ENCODE assay signal across 32 cellular contexts in the genomic region with DNA sequence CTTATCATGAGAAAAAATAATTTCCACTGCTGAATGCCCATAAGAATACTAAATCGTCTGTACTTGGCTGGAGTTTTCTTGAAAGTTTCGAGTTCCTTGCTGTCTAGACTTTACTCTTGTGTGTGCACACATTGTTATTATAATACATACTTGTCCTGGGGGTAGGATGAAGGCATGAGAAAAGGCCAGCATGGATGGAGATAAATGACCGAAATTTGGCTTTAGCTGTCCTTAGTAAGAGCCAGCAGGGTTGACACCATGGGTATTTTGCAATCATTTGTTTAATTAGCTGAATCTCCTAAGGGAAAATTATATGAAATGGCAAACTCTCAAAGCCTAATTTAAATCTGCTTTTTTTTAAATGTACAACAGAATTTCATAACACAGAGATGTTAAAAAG.
"Had no signal": no experiment of that assay in that cellular context is flagged by ENCODE, and none has a peak within 500 bp of the region (broad histone marks: within the 10 kb centered on the region; RNA-seq: fewer than 3 reads in every experiment).

No MANE protein-coding gene starts in this region.

- H3K27me3 Mint-ChIP-seq: activated CD4-positive, alpha-beta memory T cell treated with anti-CD3 and anti-CD28 coated beads for 36 hours; activated CD4-positive, alpha-beta T cell treated with anti-CD3 and anti-CD28 coated beads for 36 hours; activated CD4-positive, alpha-beta T cell treated with anti-CD3 and anti-CD28 coated beads, Interleukin-2, amount 10 ng/mL, durations not matched to agents 24 days and 14 days; activated CD8-positive, alpha-beta memory T cell treated with anti-CD3 and anti-CD28 coated beads, Interleukin-2, amount 10 ng/mL, durations not matched to agents 7 days and 5 days; activated naive CD4-positive, alpha-beta T cell treated with anti-CD3 and anti-CD28 coated beads, Interleukin-2, amount 50 U/mL, for 24 hours; activated naive CD8-positive, alpha-beta T cell treated with anti-CD3 and anti-CD28 coated beads for 36 hours; activated naive CD8-positive, alpha-beta T cell treated with anti-CD3 and anti-CD28 coated beads, Interleukin-2, amount 50 U/mL, for 24 hours; central memory CD8-positive, alpha-beta T cell had no signal

- H3K4me3 ChIP-seq: ascending aorta, esophagus squamous epithelium, heart left ventricle had no signal

- H3K27ac Mint-ChIP-seq: activated CD4-positive, alpha-beta memory T cell treated with anti-CD3 and anti-CD28 coated beads for 36 hours; activated CD4-positive, alpha-beta T cell treated with anti-CD3 and anti-CD28 coated beads for 36 hours; activated CD4-positive, alpha-beta T cell treated with anti-CD3 and anti-CD28 coated beads, Interleukin-2, amount 10 ng/mL, durations not matched to agents 24 days and 14 days; activated CD8-positive, alpha-beta memory T cell treated with anti-CD3 and anti-CD28 coated beads, Interleukin-2, amount 10 ng/mL, durations not matched to agents 7 days and 5 days; activated CD8-positive, alpha-beta T cell treated with anti-CD3 and anti-CD28 coated beads, Interleukin-2, amount 10 ng/mL, durations not matched to agents 7 days and 5 days; activated naive CD4-positive, alpha-beta T cell treated with anti-CD3 and anti-CD28 coated beads for 36 hours; activated naive CD4-positive, alpha-beta T cell treated with anti-CD3 and anti-CD28 coated beads, Interleukin-2, amount 50 U/mL, for 24 hours; activated naive CD8-positive, alpha-beta T cell treated with anti-CD3 and anti-CD28 coated beads for 36 hours; activated naive CD8-positive, alpha-beta T cell treated with anti-CD3 and anti-CD28 coated beads, Interleukin-2, amount 50 U/mL, for 24 hours; activated T-helper 1 cell treated with anti-CD3 and anti-CD28 coated beads, Interleukin-12 subunit alpha, Interleukin-12 subunit beta, Interleukin-2, Interleukin-4 antibody, amounts not matched to agents 30 ng/mL and 10 ng/mL and 1 ng/mL, durations not matched to agents 14 hours and 24 hours and 36 hours; activated T-helper 2 cell treated with anti-CD3 and anti-CD28 coated beads, Interferon-gamma antibody, Interleukin-2, Interleukin-4, amounts not matched to agents 10 μg/mL and 5 μg/mL and 100 μg/mL, durations not matched to agents 14 hours and 24 hours and 36 hours had no signal

- H3K36me3 ChIP-seq: ascending aorta, brain microvascular endothelial cell, esophagus squamous epithelium, heart left ventricle had no signal

- ATAC-seq: activated CD4-positive, alpha-beta T cell treated with anti-CD3 and anti-CD28 coated beads for 36 hours; activated CD8-positive, alpha-beta memory T cell treated with anti-CD3 and anti-CD28 coated beads, Interleukin-2, amount 10 ng/mL, durations not matched to agents 7 days and 5 days; activated CD8-positive, alpha-beta T cell treated with anti-CD3 and anti-CD28 coated beads, Interleukin-2, amount 10 ng/mL, durations not matched to agents 7 days and 5 days; activated naive CD8-positive, alpha-beta T cell treated with anti-CD3 and anti-CD28 coated beads, Interleukin-2, amount 50 U/mL, for 24 hours; heart left ventricle had no signal

- H3K9me3 Mint-ChIP-seq: activated CD4-positive, alpha-beta T cell treated with anti-CD3 and anti-CD28 coated beads, Interleukin-2, amount 10 ng/mL, durations not matched to agents 24 days and 14 days had no signal

- DNase-seq: activated CD4-positive, alpha-beta memory T cell treated with anti-CD3 and anti-CD28 coated beads for 36 hours; activated CD4-positive, alpha-beta T cell treated with anti-CD3 and anti-CD28 coated beads for 36 hours; activated CD4-positive, alpha-beta T cell treated with anti-CD3 and anti-CD28 coated beads, Interleukin-2, amount 10 ng/mL, durations not matched to agents 24 days and 14 days; activated CD4-positive, CD25-positive, alpha-beta regulatory T cell; activated CD4-positive, CD25-positive, alpha-beta regulatory T cell treated with anti-CD3 and anti-CD28 coated beads, Interleukin-2, amount 50 U/mL, for 72 hours; activated CD8-positive, alpha-beta memory T cell treated with anti-CD3 and anti-CD28 coated beads, Interleukin-2, amount 10 ng/mL, durations not matched to agents 7 days and 5 days; activated CD8-positive, alpha-beta memory T cell treated with anti-CD3 and anti-CD28 coated beads, Interleukin-2, amount 50 U/mL, for 4 hours; activated CD8-positive, alpha-beta T cell treated with anti-CD3 and anti-CD28 coated beads, Interleukin-2, amount 10 ng/mL, durations not matched to agents 7 days and 5 days; activated effector memory CD4-positive, alpha-beta T cell treated with anti-CD3 and anti-CD28 coated beads, Interleukin-2, amount 50 U/mL, for 16 hours; activated naive CD4-positive, alpha-beta T cell treated with anti-CD3 and anti-CD28 coated beads for 36 hours; activated naive CD8-positive, alpha-beta T cell treated with anti-CD3 and anti-CD28 coated beads for 36 hours; activated naive CD8-positive, alpha-beta T cell treated with anti-CD3 and anti-CD28 coated beads, Interleukin-2, amount 50 U/mL, for 24 hours; activated T-cell treated with anti-CD3 and anti-CD28 coated beads, Interleukin-2, amount 50 U/mL, for 1 hour; activated T-cell treated with anti-CD3 and anti-CD28 coated beads, Interleukin-2, amount 50 U/mL, for 48 hours; brain microvascular endothelial cell; effector CD8-positive, alpha-beta T cell; esophagus squamous epithelium; foreskin fibroblast; glutamatergic neuron; heart left ventricle; T-helper 2 cell had no signal

- FAIRE-seq: bronchial epithelial cell, colon, endometrium, endothelial cell of umbilical vein, frontal cortex had no signal

- H3K4me3 Mint-ChIP-seq: activated CD4-positive, alpha-beta memory T cell treated with anti-CD3 and anti-CD28 coated beads for 36 hours; activated CD4-positive, alpha-beta T cell treated with anti-CD3 and anti-CD28 coated beads for 36 hours; activated CD4-positive, alpha-beta T cell treated with anti-CD3 and anti-CD28 coated beads, Interleukin-2, amount 10 ng/mL, durations not matched to agents 24 days and 14 days; activated CD8-positive, alpha-beta memory T cell treated with anti-CD3 and anti-CD28 coated beads, Interleukin-2, amount 10 ng/mL, durations not matched to agents 7 days and 5 days; activated CD8-positive, alpha-beta T cell treated with anti-CD3 and anti-CD28 coated beads, Interleukin-2, amount 10 ng/mL, durations not matched to agents 7 days and 5 days; activated naive CD4-positive, alpha-beta T cell treated with anti-CD3 and anti-CD28 coated beads for 36 hours; activated naive CD4-positive, alpha-beta T cell treated with anti-CD3 and anti-CD28 coated beads, Interleukin-2, amount 50 U/mL, for 24 hours; activated naive CD8-positive, alpha-beta T cell treated with anti-CD3 and anti-CD28 coated beads for 36 hours; activated naive CD8-positive, alpha-beta T cell treated with anti-CD3 and anti-CD28 coated beads, Interleukin-2, amount 50 U/mL, for 24 hours; activated T-helper 1 cell treated with anti-CD3 and anti-CD28 coated beads, Interleukin-12 subunit alpha, Interleukin-12 subunit beta, Interleukin-2, Interleukin-4 antibody, amounts not matched to agents 30 ng/mL and 10 ng/mL and 1 ng/mL, durations not matched to agents 14 hours and 24 hours and 36 hours; central memory CD8-positive, alpha-beta T cell had no signal

- H3K4me1 Mint-ChIP-seq: activated CD4-positive, alpha-beta T cell treated with anti-CD3 and anti-CD28 coated beads for 36 hours; activated CD4-positive, alpha-beta T cell treated with anti-CD3 and anti-CD28 coated beads, Interleukin-2, amount 10 ng/mL, durations not matched to agents 24 days and 14 days; activated CD8-positive, alpha-beta memory T cell treated with anti-CD3 and anti-CD28 coated beads, Interleukin-2, amount 10 ng/mL, durations not matched to agents 7 days and 5 days; activated naive CD4-positive, alpha-beta T cell treated with anti-CD3 and anti-CD28 coated beads, Interleukin-2, amount 50 U/mL, for 24 hours; activated naive CD8-positive, alpha-beta T cell treated with anti-CD3 and anti-CD28 coated beads for 36 hours; activated naive CD8-positive, alpha-beta T cell treated with anti-CD3 and anti-CD28 coated beads, Interleukin-2, amount 50 U/mL, for 24 hours; central memory CD8-positive, alpha-beta T cell had no signal

- H3K4me1 ChIP-seq: ascending aorta, esophagus squamous epithelium, heart left ventricle had no signal

- H3K27me3 ChIP-seq: ascending aorta, brain microvascular endothelial cell, esophagus squamous epithelium, heart left ventricle had no signal

- H3K9me3 ChIP-seq: ascending aorta, esophagus squamous epithelium, heart left ventricle had no signal

- H3K27ac ChIP-seq: ascending aorta, brain microvascular endothelial cell, epithelial cell of prostate, esophagus squamous epithelium, heart left ventricle had no signal

- H3K36me3 Mint-ChIP-seq: activated CD4-positive, alpha-beta memory T cell treated with anti-CD3 and anti-CD28 coated beads for 36 hours; activated CD8-positive, alpha-beta memory T cell treated with anti-CD3 and anti-CD28 coated beads, Interleukin-2, amount 10 ng/mL, durations not matched to agents 7 days and 5 days; activated naive CD4-positive, alpha-beta T cell treated with anti-CD3 and anti-CD28 coated beads, Interleukin-2, amount 50 U/mL, for 24 hours; activated naive CD8-positive, alpha-beta T cell treated with anti-CD3 and anti-CD28 coated beads for 36 hours had no signal
